16 cellular contexts compared by ENCODE assay signal in genomic region chr12:116535241-116535640, GRCh38. TPM values are rescaled to one million over a fixed set of nuclear protein-coding genes. Genes with fewer than 3 reads are reported as not detected.
A peak's percentile ranks its signal among the peaks of the same experiment; 100 is the strongest.
DNase-seq lines count a peak whose midpoint lies in the region; ATAC-seq lines count a peak whose summit lies in the region.
"Had no signal": no experiment of that assay in that cellular context is flagged by ENCODE, and none has a peak within 500 bp of the region (broad histone marks: within the 10 kb centered on the region; RNA-seq: fewer than 3 reads in every experiment).

No MANE protein-coding gene starts in this region.

- H3K9me3 Mint-ChIP-seq in activated naive CD8-positive, alpha-beta T cell (ENCODE audit: low read depth): no peaks in the 10 kb centered on the region
- peaks cover 2% of the 10 kb centered on the region for H3K9me3 Mint-ChIP-seq in activated naive CD8-positive, alpha-beta T cell treated with anti-CD3 and anti-CD28 coated beads for 36 hours
- peaks cover 0 to 1% (median 0%) of the 10 kb centered on the region in 11 donors for H3K9me3 Mint-ChIP-seq in naive thymus-derived CD4-positive, alpha-beta T cell
- H3K9me3 Mint-ChIP-seq: CD4-positive, alpha-beta memory T cell had no signal

- POLR2A ChIA-PET in naive thymus-derived CD4-positive, alpha-beta T cell (lab: Charles Lee): interaction anchor here (0.7 to 1.8 kb wide), 2 partner anchors 24 to 402 kb away, joined by 3 to 5 read pairs; partner anchors contain the start of gene MAP1LC3B2

- peaks cover 29% of the 10 kb centered on the region for H3K4me1 Mint-ChIP-seq in activated naive CD8-positive, alpha-beta T cell (ENCODE audit: low read depth)
- peaks cover 44% of the 10 kb centered on the region for H3K4me1 Mint-ChIP-seq in activated naive CD8-positive, alpha-beta T cell treated with anti-CD3 and anti-CD28 coated beads for 36 hours
- peaks cover 20 to 51% (median 30%) of the 10 kb centered on the region in 7 donors for H3K4me1 Mint-ChIP-seq in naive thymus-derived CD4-positive, alpha-beta T cell

- H3K36me3 Mint-ChIP-seq in activated naive CD8-positive, alpha-beta T cell: no peaks in the 10 kb centered on the region
- no peaks in the 10 kb centered on the region for H3K36me3 Mint-ChIP-seq in activated naive CD8-positive, alpha-beta T cell treated with anti-CD3 and anti-CD28 coated beads for 36 hours
- peaks cover 0 to 1% (median 0%) of the 10 kb centered on the region in 5 donors for H3K36me3 Mint-ChIP-seq in naive thymus-derived CD4-positive, alpha-beta T cell

- no peaks in the 10 kb centered on the region for H3K9me3 ChIP-seq in naive thymus-derived CD4-positive, alpha-beta T cell (ENCODE audit: control insufficient read depth in 2 of 3, low read length in 3 of 3)
- H3K9me3 ChIP-seq: A549, left lung had no signal

- CTCF ChIA-PET in naive thymus-derived CD4-positive, alpha-beta T cell (lab: Charles Lee): no interaction called here

- H3K27me3 ChIP-seq in naive thymus-derived CD4-positive, alpha-beta T cell (ENCODE audit: control insufficient read depth in 2 of 2, insufficient read depth in 2 of 2, low read length in 2 of 2): no peaks in the 10 kb centered on the region
- H3K27me3 ChIP-seq: left lung had no signal

- peak overlapping the region; percentile 83 for H3K4me3 Mint-ChIP-seq in activated naive CD8-positive, alpha-beta T cell
- H3K4me3 Mint-ChIP-seq in activated naive CD8-positive, alpha-beta T cell treated with anti-CD3 and anti-CD28 coated beads for 36 hours: no peak overlapping the region
- peak overlapping the region in 7 of 10 donors; percentile 14 to 97 (median 86) for H3K4me3 Mint-ChIP-seq in naive thymus-derived CD4-positive, alpha-beta T cell

- H3K36me3 ChIP-seq in naive thymus-derived CD4-positive, alpha-beta T cell (ENCODE audit: control insufficient read depth in 2 of 3, insufficient read depth in 3 of 3, low read length in 3 of 3): no peaks in the 10 kb centered on the region
- H3K36me3 ChIP-seq: left lung had no signal

- no peak overlapping the region for H3K27ac ChIP-seq in naive thymus-derived CD4-positive, alpha-beta T cell (ENCODE audit: low read depth, low read length)
- H3K27ac ChIP-seq: left lung had no signal

- H3K27ac Mint-ChIP-seq in activated naive CD8-positive, alpha-beta T cell: no peak overlapping the region
- no peak overlapping the region for H3K27ac Mint-ChIP-seq in activated naive CD8-positive, alpha-beta T cell treated with anti-CD3 and anti-CD28 coated beads for 36 hours
- H3K27ac Mint-ChIP-seq in naive thymus-derived CD4-positive, alpha-beta T cell: peak overlapping the region in 2 of 9 donors; percentile 17 to 65
- H3K27ac Mint-ChIP-seq: CD4-positive, alpha-beta memory T cell had no signal

- DNase-seq in activated naive CD8-positive, alpha-beta T cell treated with anti-CD3 and anti-CD28 coated beads for 36 hours: no peak
- peak; percentile 40 for DNase-seq in cerebellar cortex (ENCODE audit: low spot score)
- no peak for DNase-seq in naive thymus-derived CD4-positive, alpha-beta T cell
- no peak for DNase-seq in NCI-H2081 treated with DMSO at 0.1 percent for 48 hours (lab: John Stamatoyannopoulos, UW)
- DNase-seq in activated CD4-positive, alpha-beta T cell treated with anti-CD3 and anti-CD28 coated beads, Interleukin-2, amount 50 U/mL, for 4 hours: no peak
- no peak for DNase-seq in NCI-H2107 (lab: John Stamatoyannopoulos, UW)
- no peak for DNase-seq in SW480 (ENCODE audit: low spot score)
- DNase-seq: aorta; CD4-positive, alpha-beta memory T cell; dermis blood vessel endothelial cell; left lung; right cardiac atrium; stimulated activated CD4-positive, alpha-beta T cell treated with anti-CD3 and anti-CD28 coated beads, Interleukin-1b, Interleukin-23, amount 100 ng/mL, for 48 hours had no signal

- no peaks in the 10 kb centered on the region for H3K27me3 Mint-ChIP-seq in activated naive CD8-positive, alpha-beta T cell
- no peaks in the 10 kb centered on the region for H3K27me3 Mint-ChIP-seq in activated naive CD8-positive, alpha-beta T cell treated with anti-CD3 and anti-CD28 coated beads for 36 hours
- H3K27me3 Mint-ChIP-seq in naive thymus-derived CD4-positive, alpha-beta T cell: peaks cover 0 to 8% (median 0%) of the 10 kb centered on the region in 5 donors

- no peak for ATAC-seq in naive thymus-derived CD4-positive, alpha-beta T cell
- ATAC-seq: A549, right cardiac atrium had no signal

- H3K4me3 ChIP-seq in naive thymus-derived CD4-positive, alpha-beta T cell (ENCODE audit: low read length): no peak overlapping the region

- peaks cover 6 to 9% of the 10 kb centered on the region in 2 donors for H3K4me1 ChIP-seq in naive thymus-derived CD4-positive, alpha-beta T cell (ENCODE audit: control insufficient read depth in 2 of 2, insufficient read depth in 2 of 2, low read length in 2 of 2)

- intact Hi-C loops in naive thymus-derived CD4-positive, alpha-beta T cell (cut with micrococcal nuclease): loop anchor here in 1 of 2 donors (10.0 kb wide), 1 partner anchor 60 kb away; no protein-coding TSS in a partner anchor

RNA-seq across cellular contexts. Expression of gene MAP1LC3B2, which starts 23.9 kb away (rescaled TPM):
- 1 to 10 TPM in 1 of 2 experiments, under 1 TPM in 1; 0.74 to 1.7 TPM for total RNA-seq in activated naive CD8-positive, alpha-beta T cell treated with anti-CD3 and anti-CD28 coated beads for 36 hours
- total RNA-seq in naive thymus-derived CD4-positive, alpha-beta T cell: 1 to 10 TPM in 3 of 5 experiments, under 1 TPM in 2; 0.48 to 6.6 (median 1.5) TPM
- polyA plus RNA-seq in naive thymus-derived CD4-positive, alpha-beta T cell: 1 to 10 TPM; 4.4 to 5.9 TPM
- total RNA-seq: dermis blood vessel endothelial cell, HT-29 had no signal
